In genomic region chr3:42031808-42032475, GRCh38 we compare ENCODE assay signal across 10 cellular contexts. TPM values are rescaled to one million over a fixed set of nuclear protein-coding genes. Genes with fewer than 3 reads are reported as not detected.
DNase-seq lines count a peak whose midpoint lies in the region; ATAC-seq and FAIRE-seq lines count a peak whose summit lies in the region.
"Had no signal": no experiment of that assay in that cellular context is flagged by ENCODE, and none has a peak within 500 bp of the region (broad histone marks: within the 10 kb centered on the region; RNA-seq: fewer than 3 reads in every experiment).

No MANE protein-coding gene starts in this region.

- H3K9me3 ChIP-seq in iPS-18a (ENCODE audit: control insufficient read depth, low read depth, low read length), result no peaks in the 10 kb centered on the region

- peak; percentile 63 for ATAC-seq in sciatic nerve

- H3K36me3 ChIP-seq in iPS-18a (ENCODE audit: control insufficient read depth, low read depth, low read length), result no peaks in the 10 kb centered on the region

- no peaks in the 10 kb centered on the region for H3K27me3 ChIP-seq in iPS-18a (ENCODE audit: control insufficient read depth, insufficient read depth, low read length)

- peak; percentile 76 for DNase-seq in amniotic epithelial cell (ENCODE audit: low read depth)
- DNase-seq in sciatic nerve (ENCODE audit: low spot score), result no peak
- no peak for DNase-seq in effector CD8-positive, alpha-beta T cell (lab: John Stamatoyannopoulos, UW)
- no peak for DNase-seq in cortex of kidney (lab: John Stamatoyannopoulos, UW)
- no peak for DNase-seq in NCI-H1694 treated with DMSO at 0.1 percent for 48 hours (lab: John Stamatoyannopoulos, UW)
- DNase-seq in DMS53 treated with DMSO at 0.1 percent for 48 hours (lab: John Stamatoyannopoulos, UW; ENCODE audit: unreplicated experiment), result no peak
- DNase-seq: activated CD4-positive, alpha-beta memory T cell treated with anti-CD3 and anti-CD28 coated beads for 36 hours; foreskin melanocyte had no signal

- FAIRE-seq in G401.6 (lab: Jason Lieb, UNC), result peak; percentile 47

- H3K27ac ChIP-seq in iPS-18a (ENCODE audit: low read length), result peak overlapping the region; percentile 38

- H3K9ac ChIP-seq in iPS-18a (ENCODE audit: low read length), result peak overlapping the region; percentile 6

- H3K4me3 ChIP-seq in iPS-18a (ENCODE audit: low read length), result no peak overlapping the region

- intact Hi-C loops in sciatic nerve (cut with DNase I), result no loop called here

- H3K4me1 ChIP-seq in iPS-18a (ENCODE audit: control insufficient read depth, low read depth, low read length), result peaks cover 20% of the 10 kb centered on the region

RNA-seq across cellular contexts. Expression of gene TRAK1, which starts 59.2 kb away (rescaled TPM):
- 50.2 TPM for total RNA-seq in sciatic nerve
